37 cellular contexts compared by ENCODE assay signal in genomic region chrX:50889582-50889981, GRCh38. TPM values are rescaled to one million over a fixed set of nuclear protein-coding genes. Genes with fewer than 3 reads are reported as not detected.
"Had no signal": no experiment of that assay in that cellular context is flagged by ENCODE, and none has a peak within 500 bp of the region (broad histone marks: within the 10 kb centered on the region; RNA-seq: fewer than 3 reads in every experiment).

No MANE protein-coding gene starts in this region.

- H3K27ac ChIP-seq: adrenal gland, body of pancreas, pancreas, psoas muscle, uterus had no signal

- H3K27me3 Mint-ChIP-seq: stimulated activated naive CD8-positive, alpha-beta T cell treated with anti-CD3 and anti-CD28 coated beads, Interleukin-15, amount 100 ng/mL, for 72 hours; type B pancreatic cell had no signal

- H3K4me1 Mint-ChIP-seq: activated naive CD8-positive, alpha-beta T cell treated with anti-CD3 and anti-CD28 coated beads for 36 hours; immature natural killer cell; naive thymus-derived CD4-positive, alpha-beta T cell; stimulated activated memory B cell treated with anti-CD40 and anti-IgM and Interleukin-4, amounts not matched to agents 10 μg/mL and 1 μg/mL and 100 μg/mL, for 72 hours; stimulated activated naive CD8-positive, alpha-beta T cell treated with anti-CD3 and anti-CD28 coated beads, Interleukin-15, amount 100 ng/mL, for 72 hours had no signal

- H3K27me3 ChIP-seq: body of pancreas, uterus had no signal

- ATAC-seq: activated CD4-positive, CD25-positive, alpha-beta regulatory T cell treated with anti-CD3 and anti-CD28 coated beads, Interleukin-2, amount 50 U/mL, for 24 hours; body of pancreas; left colon; naive thymus-derived CD4-positive, alpha-beta T cell; pancreas; psoas muscle; stimulated activated memory B cell treated with anti-CD40 and anti-IgM and Interleukin-4, amounts not matched to agents 10 μg/mL and 1 μg/mL and 100 μg/mL, for 72 hours; stimulated activated naive CD8-positive, alpha-beta T cell treated with anti-CD3 and anti-CD28 coated beads, Interleukin-15, amount 100 ng/mL, for 72 hours had no signal

- H3K4me1 ChIP-seq: adrenal gland, body of pancreas, pancreas, psoas muscle, uterus had no signal

- H3K4me3 ChIP-seq: adrenal gland, body of pancreas, pancreas, psoas muscle, smooth muscle cell, uterus had no signal

- H3K9me3 ChIP-seq: adrenal gland, body of pancreas, pancreas, psoas muscle had no signal

- H3K9me3 Mint-ChIP-seq: activated naive CD4-positive, alpha-beta T cell treated with anti-CD3 and anti-CD28 coated beads for 36 hours; activated naive CD8-positive, alpha-beta T cell treated with anti-CD3 and anti-CD28 coated beads for 36 hours; activated T-helper 1 cell treated with anti-CD3 and anti-CD28 coated beads, Interleukin-12 subunit alpha, Interleukin-12 subunit beta, Interleukin-2, Interleukin-4 antibody, amounts not matched to agents 30 ng/mL and 10 ng/mL and 1 ng/mL, durations not matched to agents 14 hours and 24 hours and 36 hours; immature natural killer cell; stimulated activated memory B cell treated with anti-CD40 and anti-IgM and Interleukin-4, amounts not matched to agents 10 μg/mL and 1 μg/mL and 100 μg/mL, for 72 hours; stimulated activated naive CD8-positive, alpha-beta T cell treated with anti-CD3 and anti-CD28 coated beads, Interleukin-15, amount 100 ng/mL, for 72 hours; T-helper 2 cell treated with Interferon-gamma antibody and Interleukin-4, amounts not matched to agents 5 μg/mL and 100 μg/mL, for 36 hours; type B pancreatic cell had no signal

- DNase-seq: activated CD4-positive, alpha-beta T cell treated with anti-CD3 and anti-CD28 coated beads for 48 hours; activated CD4-positive, alpha-beta T cell treated with anti-CD3 and anti-CD28 coated beads, Interleukin-2, amount 50 U/mL, for 48 hours; activated CD8-positive, alpha-beta memory T cell treated with anti-CD3 and anti-CD28 coated beads, Interleukin-2, amount 50 U/mL, for 4 hours; activated effector memory CD4-positive, alpha-beta T cell treated with anti-CD3 and anti-CD28 coated beads, Interleukin-2, amount 50 U/mL, for 16 hours; activated naive CD4-positive, alpha-beta T cell treated with anti-CD3 and anti-CD28 coated beads for 36 hours; activated naive CD8-positive, alpha-beta T cell treated with anti-CD3 and anti-CD28 coated beads for 36 hours; activated T-cell treated with anti-CD3 and anti-CD28 coated beads, Interleukin-2, amount 50 U/mL, for 1 hour; adrenal gland; aorta; body of pancreas; dermis blood vessel endothelial cell; effector CD4-positive, alpha-beta T cell; immature natural killer cell; kidney; left colon; midbrain; naive thymus-derived CD4-positive, alpha-beta T cell; nucleus accumbens; psoas muscle; stimulated activated CD4-positive, alpha-beta T cell treated with anti-CD3 and anti-CD28 coated beads, Interleukin-1b, Interleukin-23, amount 100 ng/mL, for 48 hours; stimulated activated CD4-positive, alpha-beta T cell treated with anti-CD3 and anti-CD28 coated beads, Interleukin-4, amount 100 ng/mL, for 4 hours; stimulated activated CD8-positive, alpha-beta memory T cell treated with anti-CD3 and anti-CD28 coated beads, Interleukin-4, amount 100 ng/mL, for 48 hours; stimulated activated naive CD8-positive, alpha-beta T cell treated with anti-CD3 and anti-CD28 coated beads, Interleukin-15, amount 100 ng/mL, for 72 hours; uterus had no signal

- H3K36me3 Mint-ChIP-seq: activated naive CD8-positive, alpha-beta T cell treated with anti-CD3 and anti-CD28 coated beads for 36 hours; immature natural killer cell; naive thymus-derived CD4-positive, alpha-beta T cell; stimulated activated memory B cell treated with anti-CD40 and anti-IgM and Interleukin-4, amounts not matched to agents 10 μg/mL and 1 μg/mL and 100 μg/mL, for 72 hours; type B pancreatic cell had no signal

- H3K27ac Mint-ChIP-seq: activated naive CD4-positive, alpha-beta T cell treated with anti-CD3 and anti-CD28 coated beads for 36 hours; activated naive CD8-positive, alpha-beta T cell treated with anti-CD3 and anti-CD28 coated beads for 36 hours; activated T-helper 1 cell treated with anti-CD3 and anti-CD28 coated beads, Interleukin-12 subunit alpha, Interleukin-12 subunit beta, Interleukin-2, Interleukin-4 antibody, amounts not matched to agents 30 ng/mL and 10 ng/mL and 1 ng/mL, durations not matched to agents 14 hours and 24 hours and 36 hours; immature natural killer cell; naive thymus-derived CD4-positive, alpha-beta T cell; stimulated activated memory B cell treated with anti-CD40 and anti-IgM and Interleukin-4, amounts not matched to agents 10 μg/mL and 1 μg/mL and 100 μg/mL, for 72 hours; stimulated activated naive CD8-positive, alpha-beta T cell treated with anti-CD3 and anti-CD28 coated beads, Interleukin-15, amount 100 ng/mL, for 72 hours; T-helper 2 cell treated with Interferon-gamma antibody and Interleukin-4, amounts not matched to agents 5 μg/mL and 100 μg/mL, for 36 hours; type B pancreatic cell had no signal

- H3K36me3 ChIP-seq: adrenal gland, pancreas, uterus had no signal

- H3K4me2 ChIP-seq: smooth muscle cell had no signal

- H3K4me3 Mint-ChIP-seq: activated naive CD4-positive, alpha-beta T cell treated with anti-CD3 and anti-CD28 coated beads for 36 hours; activated naive CD8-positive, alpha-beta T cell treated with anti-CD3 and anti-CD28 coated beads for 36 hours; activated T-helper 1 cell treated with anti-CD3 and anti-CD28 coated beads, Interleukin-12 subunit alpha, Interleukin-12 subunit beta, Interleukin-2, Interleukin-4 antibody, amounts not matched to agents 30 ng/mL and 10 ng/mL and 1 ng/mL, durations not matched to agents 14 hours and 24 hours and 36 hours; immature natural killer cell; naive thymus-derived CD4-positive, alpha-beta T cell; stimulated activated memory B cell treated with anti-CD40 and anti-IgM and Interleukin-4, amounts not matched to agents 10 μg/mL and 1 μg/mL and 100 μg/mL, for 72 hours; stimulated activated naive CD8-positive, alpha-beta T cell treated with anti-CD3 and anti-CD28 coated beads, Interleukin-15, amount 100 ng/mL, for 72 hours; T-helper 2 cell treated with Interferon-gamma antibody and Interleukin-4, amounts not matched to agents 5 μg/mL and 100 μg/mL, for 36 hours; type B pancreatic cell had no signal

RNA-seq across cellular contexts. Expression of gene BMP15, which starts 21.0 kb away (rescaled TPM):
- total RNA-seq: activated CD8-positive, alpha-beta memory T cell treated with anti-CD3 and anti-CD28 coated beads for 36 hours; activated naive CD4-positive, alpha-beta T cell treated with anti-CD3 and anti-CD28 coated beads for 36 hours; activated naive CD8-positive, alpha-beta T cell treated with anti-CD3 and anti-CD28 coated beads for 36 hours; activated T-helper 1 cell treated with anti-CD3 and anti-CD28 coated beads, Interleukin-12 subunit alpha, Interleukin-12 subunit beta, Interleukin-2, Interleukin-4 antibody, amounts not matched to agents 30 ng/mL and 10 ng/mL and 1 ng/mL, durations not matched to agents 14 hours and 24 hours and 36 hours; adrenal gland; aorta; body of pancreas; dermis blood vessel endothelial cell; epithelial cell of proximal tubule; frontal cortex; kidney; left colon; lower leg skin; naive thymus-derived CD4-positive, alpha-beta T cell; pancreas; psoas muscle; smooth muscle cell; uterus had no signal
- polyA plus RNA-seq: adrenal gland; aorta; immature natural killer cell; naive thymus-derived CD4-positive, alpha-beta T cell; neural cell; pancreas; psoas muscle; smooth muscle cell; thymus had no signal
